In genomic region chr1:165842363-165843129, GRCh38 we compare ENCODE assay signal across 8 cellular contexts. TPM values are rescaled to one million over a fixed set of nuclear protein-coding genes. Genes with fewer than 3 reads are reported as not detected.
DNase-seq lines count a peak whose midpoint lies in the region; ATAC-seq and TF ChIP-seq lines count a peak whose summit lies in the region.

No MANE protein-coding gene starts in this region.

- H3K9me1 ChIP-seq in IMR-90 (ENCODE audit: insufficient read depth, low read length): peaks cover 26% of the 10 kb centered on the region

- no peak overlapping the region for H4K5ac ChIP-seq in IMR-90 (ENCODE audit: low read depth, low read length)

- WGBS in IMR-90 (ENCODE audit: extremely low coverage in 2 of 2, insufficient read length in 1 of 2), 2 experiments: 24% methylated on average over 2 of the region's 5 CpGs; no CpG with 5 or more reads in 1 of the 2 experiments
- 13% methylated on average over 5 of the region's 5 CpGs for WGBS in mesenchymal stem cell

- TF ChIP-seq CTCF in GM20000 (IDR thresholded peaks at IDR 0.05; ENCODE audit: extremely low read depth, missing control alignments): no peak
- no peak for TF ChIP-seq CTCF in IMR-90 (conservative IDR thresholded peaks at IDR 0.05; ENCODE audit: low read depth, low read length)
- no peak for TF ChIP-seq CTCF in omental fat pad (IDR thresholded peaks at IDR 0.05)

- peak overlapping the region; percentile 53 for H2AK9ac ChIP-seq in IMR-90 (replicated peaks; ENCODE audit: low read depth, low read length, poor library complexity)

- H3K18ac ChIP-seq in IMR-90 (ENCODE audit: low read depth, low read length) (peak overlapping the region; percentile 25), mesenchymal stem cell (ENCODE audit: low read depth in 1 of 2, low read length in 2 of 2) (peak overlapping the region; percentile 49 to 58)

- H3K9me3 Mint-ChIP-seq in activated CD4-positive, alpha-beta memory T cell treated with anti-CD3 and anti-CD28 coated beads, Interleukin-2, amount 10 ng/mL, durations not matched to agents 7 days and 5 days: no peaks in the 10 kb centered on the region

- H3K56ac ChIP-seq in IMR-90 (ENCODE audit: extremely low read depth, insufficient read depth, low read length): peak overlapping the region; percentile 27; the same call in 1 of the 2 replicates

- H2AK5ac ChIP-seq in IMR-90 (ENCODE audit: low read depth, low read length): peak overlapping the region; percentile 82; the same call in 1 of the 2 replicates
- peak overlapping the region; percentile 39 for H2AK5ac ChIP-seq in mesenchymal stem cell (ENCODE audit: low read length, severe bottlenecking)

- peaks cover 80% of the 10 kb centered on the region for H4K20me1 ChIP-seq in IMR-90 (ENCODE audit: insufficient read depth, low read length)

- no peak for TF ChIP-seq POLR2A in IMR-90 (IDR thresholded peaks at IDR 0.05; ENCODE audit: low read depth, low read length)

- peak overlapping the region; percentile 6 for H2BK5ac ChIP-seq in IMR-90 (ENCODE audit: low read depth, low read length, poor library complexity, severe bottlenecking)
- H2BK5ac ChIP-seq in mesenchymal stem cell (ENCODE audit: low read depth, low read length, poor library complexity, severe bottlenecking): no peak overlapping the region

- H3K79me1 ChIP-seq in IMR-90 (ENCODE audit: low read depth in 1 of 2, low read length in 2 of 2) (peaks cover 44 to 85% of the 10 kb centered on the region in 2 experiments), mesenchymal stem cell (replicated peaks; ENCODE audit: low read length, poor library complexity, severe bottlenecking) (no peaks in the 10 kb centered on the region)

- peak overlapping the region; percentile 9 for H3K4me3 Mint-ChIP-seq in activated CD4-positive, alpha-beta memory T cell treated with anti-CD3 and anti-CD28 coated beads, Interleukin-2, amount 10 ng/mL, durations not matched to agents 7 days and 5 days

- POLR2A ChIA-PET in IMR-90 (lab: Charles Lee; ENCODE audit: unreplicated experiment): no interaction called here
- POLR2A ChIA-PET in activated CD4-positive, alpha-beta memory T cell treated with anti-CD3 and anti-CD28 coated beads, Interleukin-2, amount 10 ng/mL, durations not matched to agents 7 days and 5 days (lab: Charles Lee): interaction anchor here (1.0 to 2.7 kb wide), 3 partner anchors 9 to 73 kb away, joined by 4 to 15 read pairs (median 9); partner anchors contain the start of gene TMCO1

- peak overlapping the region; percentile 31 for H3K27ac Mint-ChIP-seq in activated CD4-positive, alpha-beta memory T cell treated with anti-CD3 and anti-CD28 coated beads, Interleukin-2, amount 10 ng/mL, durations not matched to agents 7 days and 5 days

- H3K4me3 ChIP-seq in IMR-90 (ENCODE audit: insufficient read depth, low read depth, low read length) (no peak overlapping the region), mesenchymal stem cell (ENCODE audit: insufficient read depth in 1 of 2, low read depth in 1 of 2, low read length in 2 of 2) (peak overlapping the region in 1 of 2 experiments; percentile 20)

- no peaks in the 10 kb centered on the region; the same call in 1 of the 2 replicates for H3K36me3 ChIP-seq in IMR-90 (ENCODE audit: control insufficient read depth, insufficient read depth, low read length)
- no peaks in the 10 kb centered on the region for H3K36me3 ChIP-seq in mesenchymal stem cell (ENCODE audit: control insufficient read depth in 1 of 2, insufficient read depth in 2 of 2, low read depth in 1 of 2, low read length in 2 of 2)

- H4K91ac ChIP-seq in IMR-90 (ENCODE audit: insufficient read depth, low read depth, low read length) (peak overlapping the region; percentile 1; the same call in 1 of the 2 replicates), mesenchymal stem cell (ENCODE audit: low read length) (no peak overlapping the region)

- H3K4me1 ChIP-seq in IMR-90 (ENCODE audit: control insufficient read depth, insufficient read depth, low read length): peaks cover 22% of the 10 kb centered on the region
- peaks cover 6% of the 10 kb centered on the region for H3K4me1 ChIP-seq in mesenchymal stem cell (ENCODE audit: control insufficient read depth, insufficient read depth, low read depth, low read length)

- H3K27me3 ChIP-seq in IMR-90 (ENCODE audit: control insufficient read depth, insufficient read depth, low read length) (no peaks in the 10 kb centered on the region), mesenchymal stem cell (ENCODE audit: control insufficient read depth in 1 of 2, insufficient read depth in 1 of 2, low read length in 2 of 2) (no peaks in the 10 kb centered on the region)

- H3K27ac ChIP-seq in IMR-90 (ENCODE audit: insufficient read depth, low read length): 0 out of 2 replicates have a peak overlapping the region, but pooled peaks have one; percentile 0
- H3K27ac ChIP-seq in mesenchymal stem cell (ENCODE audit: low read length, poor library complexity, severe bottlenecking): peak overlapping the region; percentile 45

- dilution Hi-C loops in IMR-90 (cut with HindIII; ENCODE audit: low sequenced_read_pairs, unreplicated experiment): no loop called here

- peak overlapping the region in 1 of 2 experiments; percentile 60; a peak in 2 of 4 replicates for H4K8ac ChIP-seq in IMR-90 (ENCODE audit: low read depth in 2 of 2, low read length in 2 of 2)
- no peak overlapping the region for H4K8ac ChIP-seq in mesenchymal stem cell (ENCODE audit: low read length)

- peaks cover 13% of the 10 kb centered on the region for H3K36me3 Mint-ChIP-seq in activated CD4-positive, alpha-beta memory T cell treated with anti-CD3 and anti-CD28 coated beads, Interleukin-2, amount 10 ng/mL, durations not matched to agents 7 days and 5 days (ENCODE audit: low read depth)

- peak overlapping the region; percentile 53 for H3K23ac ChIP-seq in IMR-90 (ENCODE audit: low read depth, low read length)
- peak overlapping the region in 1 of 2 experiments; percentile 63 for H3K23ac ChIP-seq in mesenchymal stem cell (ENCODE audit: low read length in 2 of 2)

- H3K9me3 ChIP-seq in IMR-90 (ENCODE audit: control insufficient read depth, insufficient read depth, low read length) (no peaks in the 10 kb centered on the region), mesenchymal stem cell (ENCODE audit: control insufficient read depth, low read length) (no peaks in the 10 kb centered on the region)

- DNase-seq in EH (ENCODE audit: low read depth) (peak; percentile 51), GM20000 (ENCODE audit: low spot score) (peak; percentile 34), IMR-90 (peak; percentile 37), mesenchymal stem cell (peak; percentile 58), omental fat pad (ENCODE audit: low spot score) (no peak), NCI-H2227 (lab: John Stamatoyannopoulos, UW; ENCODE audit: unreplicated experiment) (no peak), SW 1271 (lab: John Stamatoyannopoulos, UW) (no peak)
- DNase-seq in activated CD4-positive, alpha-beta memory T cell treated with anti-CD3 and anti-CD28 coated beads, Interleukin-2, amount 10 ng/mL, durations not matched to agents 7 days and 5 days: peak; percentile 41

- CTCF ChIA-PET in IMR-90 (lab: Yijun Ruan, JAX): interaction anchor here (0.6 kb wide), 1 partner anchor 1979 kb away, joined by 4 read pairs; no protein-coding TSS in a partner anchor
- CTCF ChIA-PET in activated CD4-positive, alpha-beta memory T cell treated with anti-CD3 and anti-CD28 coated beads, Interleukin-2, amount 10 ng/mL, durations not matched to agents 7 days and 5 days (lab: Charles Lee): interaction anchor here (0.6 to 2.2 kb wide), 4 partner anchors 13 to 449 kb away, joined by 3 to 12 read pairs (median 4); no protein-coding TSS in a partner anchor

- H3K14ac ChIP-seq in IMR-90 (replicated peaks; ENCODE audit: low read depth, low read length) (peak overlapping the region; percentile 30), mesenchymal stem cell (ENCODE audit: low read length in 2 of 2) (peak overlapping the region in 1 of 2 experiments; percentile 44)

- intact Hi-C loops in IMR-90 (cut with micrococcal nuclease): no loop called here

- H3K27me3 Mint-ChIP-seq in activated CD4-positive, alpha-beta memory T cell treated with anti-CD3 and anti-CD28 coated beads, Interleukin-2, amount 10 ng/mL, durations not matched to agents 7 days and 5 days: no peaks in the 10 kb centered on the region

- in situ Hi-C loops in IMR-90 (cut with MboI; ENCODE audit: low sequenced_read_pairs): no loop called here

- H3K9ac ChIP-seq in IMR-90 (ENCODE audit: low read depth, low read length): no peak overlapping the region
- no peak overlapping the region for H3K9ac ChIP-seq in mesenchymal stem cell (ENCODE audit: low read length)

- H2BK20ac ChIP-seq in IMR-90 (ENCODE audit: low read depth, low read length): peak overlapping the region; percentile 22

- H2AFZ ChIP-seq in IMR-90 (replicated peaks; ENCODE audit: low read length, poor library complexity) (peak overlapping the region; percentile 54), mesenchymal stem cell (ENCODE audit: low read depth, low read length) (no peak overlapping the region)

- peak overlapping the region; percentile 38; the same call in 1 of the 3 replicates for H2BK15ac ChIP-seq in IMR-90 (ENCODE audit: low read depth, low read length)
- H2BK15ac ChIP-seq in mesenchymal stem cell (ENCODE audit: low read depth, poor library complexity, severe bottlenecking): no peak overlapping the region

- peak overlapping the region; percentile 79 for H3K4ac ChIP-seq in IMR-90 (ENCODE audit: low read depth, low read length)
- no peak overlapping the region for H3K4ac ChIP-seq in mesenchymal stem cell (ENCODE audit: low read depth in 1 of 2, low read length in 2 of 2)

- BruUV-seq in IMR-90 (replicated peaks; lab: Mats Ljungman, UMichigan): no TSS peak

- H3K4me2 ChIP-seq in IMR-90 (ENCODE audit: low read depth, low read length): peak overlapping the region; percentile 60
- no peak overlapping the region for H3K4me2 ChIP-seq in mesenchymal stem cell (ENCODE audit: low read length, poor library complexity, severe bottlenecking)

- TF ChIP-seq RAD21 in IMR-90 (IDR thresholded peaks at IDR 0.05; ENCODE audit: low read length): no peak

- peaks cover 62% of the 10 kb centered on the region for H3K4me1 Mint-ChIP-seq in activated CD4-positive, alpha-beta memory T cell treated with anti-CD3 and anti-CD28 coated beads, Interleukin-2, amount 10 ng/mL, durations not matched to agents 7 days and 5 days

- peak overlapping the region in 1 of 2 experiments; percentile 15 for H2BK12ac ChIP-seq in mesenchymal stem cell (ENCODE audit: low read length in 2 of 2)

- ATAC-seq in IMR-90 (ENCODE audit: low read depth) (peak; percentile 46), omental fat pad (ENCODE audit: low FRiP score) (no peak)

- H2BK120ac ChIP-seq in IMR-90 (ENCODE audit: low read depth, low read length) (peak overlapping the region; percentile 48), mesenchymal stem cell (ENCODE audit: low read depth, low read length) (no peak overlapping the region)

RNA-seq across cellular contexts. Expression of gene UCK2, which starts 15.1 kb away (rescaled TPM):
- total RNA-seq in IMR-90 (2012; rRNA removed): 74.2 and 87.8 TPM in 2 replicates
- 76.4 and 83.0 TPM in 2 replicates for polyA plus RNA-seq in IMR-90 (2012; rRNA removed)
- 62.3 and 63.1 TPM in 2 replicates for polyA plus RNA-seq in IMR-90 (2012; cell fraction: cytosol; rRNA removed)
- polyA plus RNA-seq in IMR-90 (2012; cell fraction: nucleus; rRNA removed; ENCODE audit: low replicate concordance): 38.7 and 53.5 TPM in 2 replicates
- total RNA-seq in activated CD4-positive, alpha-beta memory T cell treated with anti-CD3 and anti-CD28 coated beads, Interleukin-2, amount 10 ng/mL, durations not matched to agents 7 days and 5 days: 10 to 100 TPM; 32.1 to 34.4 TPM
- polyA plus RNA-seq in mesenchymal stem cell (2013, experiment 1 of 2): 43.9 TPM
- polyA plus RNA-seq in mesenchymal stem cell (2013, experiment 2 of 2): 45.6 TPM
- total RNA-seq in omental fat pad: 10 to 100 TPM; 19.3 to 93.9 (median 22.3) TPM

Comparison
In these comparisons a context has a peak if more than half of its experiments do, and no peak if none do; other contexts are left out.
1. DNase-seq: peak in EH (single experiment), GM20000 (single experiment), IMR-90 (single experiment), activated CD4-positive, alpha-beta memory T cell treated with anti-CD3 and anti-CD28 coated beads, Interleukin-2, amount 10 ng/mL, durations not matched to agents 7 days and 5 days (single experiment) and mesenchymal stem cell (single experiment); none in omental fat pad (single experiment), NCI-H2227 (single experiment) and SW 1271 (0 of 2).